ENCODE assay signal across 31 cellular contexts in the genomic region with DNA sequence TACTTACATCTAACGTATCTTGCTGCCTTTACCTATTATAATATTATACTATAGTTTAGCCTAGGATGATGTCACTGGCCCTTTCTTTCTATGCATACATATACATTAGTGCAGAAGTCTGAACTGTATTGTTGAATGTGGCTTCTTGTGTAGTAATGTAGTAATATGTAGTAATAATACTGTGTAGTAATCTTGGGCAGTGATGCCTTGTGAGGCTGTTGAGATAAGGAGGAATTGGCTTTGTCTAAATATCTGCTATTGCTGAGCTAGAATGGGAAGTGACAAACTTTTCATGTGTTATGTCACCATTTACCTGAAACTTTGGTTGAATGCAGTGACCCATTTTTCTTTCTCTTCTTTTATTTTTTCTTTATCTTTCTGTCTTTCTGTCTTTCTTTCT. TPM values are rescaled to one million over a fixed set of nuclear protein-coding genes. Genes with fewer than 3 reads are reported as not detected.
DNase-seq lines count a peak whose midpoint lies in the region; ATAC-seq, FAIRE-seq and TF ChIP-seq lines count a peak whose summit lies in the region.
"Had no signal": no experiment of that assay in that cellular context is flagged by ENCODE, and none has a peak within 500 bp of the region (broad histone marks: within the 10 kb centered on the region; RNA-seq: fewer than 3 reads in every experiment).

No MANE protein-coding gene starts in this region.

- POLR2A ChIA-PET in CD4-positive, alpha-beta T cell (lab: Charles Lee), result interaction anchor here (0.6 to 4.0 kb wide), 5 partner anchors 9 to 26 kb away, joined by 4 to 21 read pairs (median 6); a partner anchor contains a TSS

- peak; percentile 82 for FAIRE-seq in H54 (lab: Jason Lieb, UNC)
- FAIRE-seq: pancreas, urothelium cell line had no signal

- no peaks in the 10 kb centered on the region for H3K36me3 ChIP-seq in mesenchymal stem cell (ENCODE audit: control insufficient read depth in 1 of 2, insufficient read depth in 2 of 2, low read depth in 1 of 2, low read length in 2 of 2)
- no peaks in the 10 kb centered on the region for H3K36me3 ChIP-seq in aorta (ENCODE audit: control insufficient read depth in 1 of 2, insufficient read depth in 2 of 2, low read length in 1 of 2)
- H3K36me3 ChIP-seq: brain microvascular endothelial cell, colonic mucosa, esophagus squamous epithelium, gastrocnemius medialis, pancreas, right atrium auricular region had no signal

- H2BK5ac ChIP-seq in mesenchymal stem cell (ENCODE audit: low read depth, low read length, poor library complexity, severe bottlenecking), result no peak overlapping the region

- no peak overlapping the region for H2AFZ ChIP-seq in mesenchymal stem cell (ENCODE audit: low read depth, low read length)

- H4K91ac ChIP-seq in mesenchymal stem cell (ENCODE audit: low read length), result no peak overlapping the region

- TF ChIP-seq CTCF in CD4-positive, alpha-beta T cell (IDR thresholded peaks at IDR 0.05), result no peak
- TF ChIP-seq CTCF in progenitor cell of endocrine pancreas (IDR thresholded peaks at IDR 0.05; ENCODE audit: unreplicated experiment), result no peak

- no peak overlapping the region for H3K27ac ChIP-seq in CD4-positive, alpha-beta T cell (ENCODE audit: low read depth, low read length)
- H3K27ac ChIP-seq in mesenchymal stem cell (ENCODE audit: low read length, poor library complexity, severe bottlenecking) (no peak overlapping the region), aorta (ENCODE audit: low read depth in 1 of 2, low read length in 2 of 2) (no peak overlapping the region)
- H3K27ac ChIP-seq: brain microvascular endothelial cell, colonic mucosa, esophagus squamous epithelium, gastrocnemius medialis, pancreas, right atrium auricular region, testis had no signal

- no peak overlapping the region for H2BK120ac ChIP-seq in mesenchymal stem cell (ENCODE audit: low read depth, low read length)

- H2AK5ac ChIP-seq in mesenchymal stem cell (ENCODE audit: low read length, severe bottlenecking), result no peak overlapping the region

- H3K9ac ChIP-seq in mesenchymal stem cell (ENCODE audit: low read length), result no peak overlapping the region
- H3K9ac ChIP-seq: SK-N-SH had no signal

- no peak overlapping the region for H2BK15ac ChIP-seq in mesenchymal stem cell (ENCODE audit: low read depth, poor library complexity, severe bottlenecking)

- no peak for DNase-seq in CD4-positive, alpha-beta T cell
- DNase-seq in H54 (ENCODE audit: insufficient read length, low spot score) (no peak), SKM-1 treated with dmso at 0.1 percent for 144 hours (lab: John Stamatoyannopoulos, UW; ENCODE audit: unreplicated experiment) (peak; percentile 77), mesenchymal stem cell (peak; percentile 7), progenitor cell of endocrine pancreas (ENCODE audit: low spot score, unreplicated experiment) (no peak), aorta (no peak)
- DNase-seq: activated CD4-positive, alpha-beta memory T cell treated with anti-CD3 and anti-CD28 coated beads, Interleukin-2, amount 10 ng/mL, durations not matched to agents 7 days and 5 days; activated CD4-positive, CD25-positive, alpha-beta regulatory T cell treated with anti-CD3 and anti-CD28 coated beads, Interleukin-2, amount 50 U/mL, for 72 hours; activated naive CD4-positive, alpha-beta T cell; activated T-cell treated with anti-CD3 and anti-CD28 coated beads for 4 hours; brain microvascular endothelial cell; C1 segment of cervical spinal cord; colonic mucosa; esophagus squamous epithelium; gastrocnemius medialis; hypothalamus; MM.1S; NCI-H1694 treated with DMSO at 0.1 percent for 48 hours; NCI-H2171 treated with DMSO at 0.1 percent for 48 hours; NCI-H524 treated with DMSO at 0.1 percent for 48 hours; nephron progenitor cell; pancreas; SK-N-SH; stimulated activated CD4-positive, alpha-beta T cell treated with anti-CD3 and anti-CD28 coated beads, Interleukin-4, amount 100 ng/mL, for 1 hour; stimulated activated naive CD4-positive, alpha-beta T cell; testis had no signal

- no peak overlapping the region for H3K4ac ChIP-seq in mesenchymal stem cell (ENCODE audit: low read depth in 1 of 2, low read length in 2 of 2)

- H3K23ac ChIP-seq in mesenchymal stem cell (ENCODE audit: low read length in 2 of 2), result no peak overlapping the region

- CTCF ChIA-PET in CD4-positive, alpha-beta T cell (lab: Charles Lee), result interaction anchor here (1.0 kb wide), 1 partner anchor 211 kb away, joined by 3 read pairs; no protein-coding TSS in a partner anchor

- no peak for TF ChIP-seq POLR2A in H54 (IDR thresholded peaks at IDR 0.05; ENCODE audit: low read depth, low read length)

- H3K4me1 Mint-ChIP-seq in CD4-positive, alpha-beta T cell (ENCODE audit: low read depth), result peaks cover 88% of the 10 kb centered on the region
- peaks cover 9% of the 10 kb centered on the region for H3K4me1 Mint-ChIP-seq in progenitor cell of endocrine pancreas (ENCODE audit: low read depth)

- H3K4me3 ChIP-seq in mesenchymal stem cell (ENCODE audit: insufficient read depth in 1 of 2, low read depth in 1 of 2, low read length in 2 of 2) (no peak overlapping the region), aorta (ENCODE audit: low read length in 2 of 2) (no peak overlapping the region)
- H3K4me3 ChIP-seq: colonic mucosa, esophagus squamous epithelium, gastrocnemius medialis, pancreas, right atrium auricular region, testis had no signal

- intact Hi-C loops in CD4-positive, alpha-beta T cell (cut with DNase I, micrococcal nuclease), result loop anchor here (5.0 to 10.0 kb wide), 3 partner anchors 203 to 795 kb away; a partner anchor contains a TSS
- intact Hi-C loops in aorta (cut with DNase I), result no loop called here

- H4K8ac ChIP-seq in mesenchymal stem cell (ENCODE audit: low read length), result no peak overlapping the region

- no peaks in the 10 kb centered on the region for H3K27me3 Mint-ChIP-seq in CD4-positive, alpha-beta T cell
- no peaks in the 10 kb centered on the region for H3K27me3 Mint-ChIP-seq in progenitor cell of endocrine pancreas
- H3K27me3 Mint-ChIP-seq: activated CD4-positive, alpha-beta memory T cell treated with anti-CD3 and anti-CD28 coated beads, Interleukin-2, amount 10 ng/mL, durations not matched to agents 7 days and 5 days; IgD-negative memory B cell had no signal

- H3K79me1 ChIP-seq in mesenchymal stem cell (replicated peaks; ENCODE audit: low read length, poor library complexity, severe bottlenecking), result peaks cover 8% of the 10 kb centered on the region

- no peak overlapping the region for H2BK12ac ChIP-seq in mesenchymal stem cell (ENCODE audit: low read length in 2 of 2)

- H3K4me1 ChIP-seq in mesenchymal stem cell (ENCODE audit: control insufficient read depth, insufficient read depth, low read depth, low read length) (peaks cover 2% of the 10 kb centered on the region), aorta (ENCODE audit: control insufficient read depth in 1 of 2, insufficient read depth in 2 of 2, low read length in 2 of 2) (peaks cover 0 to 6% of the 10 kb centered on the region in 2 donors)
- H3K4me1 ChIP-seq: colonic mucosa, testis had no signal

- H3K27me3 ChIP-seq in CD4-positive, alpha-beta T cell (ENCODE audit: control insufficient read depth, insufficient read depth, low read length), result no peaks in the 10 kb centered on the region
- H3K27me3 ChIP-seq in mesenchymal stem cell (ENCODE audit: control insufficient read depth in 1 of 2, insufficient read depth in 1 of 2, low read length in 2 of 2) (no peaks in the 10 kb centered on the region), aorta (ENCODE audit: control insufficient read depth in 1 of 2, insufficient read depth in 2 of 2, low read length in 1 of 2) (no peaks in the 10 kb centered on the region)
- H3K27me3 ChIP-seq: brain microvascular endothelial cell, colonic mucosa, esophagus squamous epithelium, gastrocnemius medialis, pancreas, right atrium auricular region, testis had no signal

- H3K36me3 Mint-ChIP-seq in CD4-positive, alpha-beta T cell (ENCODE audit: low read depth), result no peaks in the 10 kb centered on the region
- peaks cover 2% of the 10 kb centered on the region for H3K36me3 Mint-ChIP-seq in progenitor cell of endocrine pancreas (ENCODE audit: insufficient read depth)
- H3K36me3 Mint-ChIP-seq: IgD-negative memory B cell had no signal

- peak overlapping the region; percentile 67 for H3K27ac Mint-ChIP-seq in CD4-positive, alpha-beta T cell
- H3K27ac Mint-ChIP-seq in progenitor cell of endocrine pancreas, result no peak overlapping the region
- H3K27ac Mint-ChIP-seq: activated CD4-positive, alpha-beta memory T cell treated with anti-CD3 and anti-CD28 coated beads, Interleukin-2, amount 10 ng/mL, durations not matched to agents 7 days and 5 days; nephron progenitor cell; T-helper 2 cell treated with Interferon-gamma antibody and Interleukin-4, amounts not matched to agents 5 μg/mL and 100 μg/mL, for 36 hours had no signal

- no peak overlapping the region for H3K18ac ChIP-seq in mesenchymal stem cell (ENCODE audit: low read depth in 1 of 2, low read length in 2 of 2)

- no peak overlapping the region for H3K4me3 Mint-ChIP-seq in CD4-positive, alpha-beta T cell
- no peak overlapping the region for H3K4me3 Mint-ChIP-seq in progenitor cell of endocrine pancreas (ENCODE audit: low read depth)
- H3K4me3 Mint-ChIP-seq: activated CD4-positive, alpha-beta memory T cell treated with anti-CD3 and anti-CD28 coated beads, Interleukin-2, amount 10 ng/mL, durations not matched to agents 7 days and 5 days; nephron progenitor cell; T-helper 2 cell treated with Interferon-gamma antibody and Interleukin-4, amounts not matched to agents 5 μg/mL and 100 μg/mL, for 36 hours had no signal

- no peak for ATAC-seq in CD4-positive, alpha-beta T cell (ENCODE audit: poor library complexity)
- ATAC-seq in aorta (ENCODE audit: low FRiP score), result no peak
- ATAC-seq in HG03354 (IDR thresholded peaks at IDR 0.05; ENCODE audit: poor library complexity, severe bottlenecking, unreplicated experiment), result no peak
- ATAC-seq: gastrocnemius medialis, pancreas had no signal

- no peak overlapping the region for H3K4me2 ChIP-seq in mesenchymal stem cell (ENCODE audit: low read length, poor library complexity, severe bottlenecking)
- H3K4me2 ChIP-seq: SK-N-SH had no signal

- WGBS in mesenchymal stem cell, result no CpG with 5 or more reads among the region's 1 CpG
- WGBS in aorta, 2 donors, result 93 to 94% methylated on average over 1 of the region's 1 CpG

- no peaks in the 10 kb centered on the region for H3K9me3 Mint-ChIP-seq in CD4-positive, alpha-beta T cell
- H3K9me3 Mint-ChIP-seq in progenitor cell of endocrine pancreas (ENCODE audit: low read depth), result no peaks in the 10 kb centered on the region
- H3K9me3 Mint-ChIP-seq: activated CD4-positive, alpha-beta memory T cell treated with anti-CD3 and anti-CD28 coated beads, Interleukin-2, amount 10 ng/mL, durations not matched to agents 7 days and 5 days; IgD-negative memory B cell; nephron progenitor cell; T-helper 2 cell treated with Interferon-gamma antibody and Interleukin-4, amounts not matched to agents 5 μg/mL and 100 μg/mL, for 36 hours had no signal

- H3K14ac ChIP-seq in mesenchymal stem cell (ENCODE audit: low read length in 2 of 2), result no peak overlapping the region

- no peaks in the 10 kb centered on the region for H3K9me3 ChIP-seq in CD4-positive, alpha-beta T cell (ENCODE audit: control insufficient read depth, low read length)
- H3K9me3 ChIP-seq in mesenchymal stem cell (ENCODE audit: control insufficient read depth, low read length) (no peaks in the 10 kb centered on the region), aorta (ENCODE audit: control insufficient read depth, low read length) (no peaks in the 10 kb centered on the region)
- H3K9me3 ChIP-seq: colonic mucosa, esophagus squamous epithelium, gastrocnemius medialis, pancreas, right atrium auricular region, SK-N-SH, testis had no signal

RNA-seq across cellular contexts. Expression of a gene that starts 11.0 kb away (rescaled TPM):
- total RNA-seq in CD4-positive, alpha-beta T cell, result 10 to 100 TPM; 22.2 to 22.3 TPM
- 13.5 TPM for polyA plus RNA-seq in mesenchymal stem cell (2013, experiment 1 of 2)
- polyA plus RNA-seq in mesenchymal stem cell (2013, experiment 2 of 2), result 15.6 TPM
- 39.3 and 42.4 TPM in 2 replicates for total RNA-seq in progenitor cell of endocrine pancreas
- 10 to 100 TPM in 1 of 2 donors, 1 to 10 TPM in 1; 8.4 to 12.0 TPM for total RNA-seq in aorta
- polyA plus RNA-seq in aorta, result 1 to 10 TPM; 2.1 to 7.5 TPM

Comparison
In these comparisons a context has a peak if more than half of its experiments do, and no peak if none do; other contexts are left out.
1. DNase-seq: peak in SKM-1 treated with dmso at 0.1 percent for 144 hours (single experiment) and mesenchymal stem cell (single experiment); none in CD4-positive, alpha-beta T cell (0 of 10), H54 (single experiment), progenitor cell of endocrine pancreas (single experiment) and aorta (0 of 2).
2. intact Hi-C loops: an anchor here in CD4-positive, alpha-beta T cell (5.0 to 10.0 kb wide); none called in aorta.